ENCODE assay signal across 3 cellular contexts in the genomic region with DNA sequence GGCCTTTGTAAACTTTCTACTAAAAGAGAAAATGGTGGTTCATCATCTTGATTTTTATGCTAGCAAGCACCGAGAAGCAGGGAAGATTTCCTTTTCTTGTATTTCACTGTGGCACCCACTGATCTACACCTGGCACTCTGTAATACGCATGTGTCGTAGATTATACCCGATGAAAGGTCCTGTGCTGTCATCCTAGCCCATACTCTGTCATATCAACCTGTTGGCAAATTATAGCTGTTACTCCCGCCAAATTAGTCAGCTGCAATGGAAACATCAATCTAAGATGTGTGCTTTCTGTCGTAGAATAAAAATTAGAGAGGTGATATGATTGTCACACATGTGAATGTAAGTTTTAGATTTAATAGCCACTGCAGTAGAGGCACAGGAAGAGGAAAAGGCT.
"Had no signal": no experiment of that assay in that cellular context is flagged by ENCODE, and none has a peak within 500 bp of the region (broad histone marks: within the 10 kb centered on the region; RNA-seq: fewer than 3 reads in every experiment).

No MANE protein-coding gene starts in this region.

- ATAC-seq: GM12878 had no signal

- DNase-seq: GDM1, GF-D8 had no signal

- H3K4me3 ChIP-seq: GM12878 had no signal
